In the genomic region with DNA sequence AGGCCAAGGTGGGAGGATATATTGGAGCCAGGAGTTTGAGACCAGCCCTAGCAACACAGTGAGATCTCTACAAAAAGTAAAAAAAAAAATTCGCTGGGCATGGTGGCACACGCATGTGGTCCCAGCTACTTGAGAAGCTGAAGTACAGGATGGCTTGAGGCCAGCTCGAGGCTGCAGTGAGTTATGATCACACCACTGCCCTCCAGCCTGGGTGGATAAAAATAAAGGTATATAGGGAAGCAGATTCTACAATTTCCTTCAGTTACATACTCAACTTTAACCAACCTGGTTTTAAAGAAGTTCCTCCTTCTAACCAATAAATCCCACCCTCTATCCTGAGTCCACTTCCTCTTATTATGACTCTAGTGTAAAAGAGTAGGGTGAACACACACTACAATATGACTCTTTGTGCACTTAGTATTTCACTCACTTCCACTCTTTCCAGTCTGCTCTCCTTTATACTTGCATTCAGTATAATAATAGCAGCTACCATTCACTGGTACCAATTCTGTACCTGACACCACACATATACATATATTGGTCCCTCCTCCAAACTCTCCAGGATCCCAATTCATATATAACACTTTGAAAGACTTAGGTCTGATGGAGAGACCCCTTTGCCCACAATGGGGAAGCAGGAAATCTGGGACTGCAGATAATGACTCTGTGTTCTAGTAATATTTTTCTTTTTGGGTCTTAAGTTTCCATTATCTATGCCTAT, we compare ENCODE assay signal across 12 cellular contexts. TPM values are rescaled to one million over a fixed set of nuclear protein-coding genes. Genes with fewer than 3 reads are reported as not detected.
DNase-seq lines count a peak whose midpoint lies in the region; ATAC-seq and TF ChIP-seq lines count a peak whose summit lies in the region.
"Had no signal": no experiment of that assay in that cellular context is flagged by ENCODE, and none has a peak within 500 bp of the region (broad histone marks: within the 10 kb centered on the region; RNA-seq: fewer than 3 reads in every experiment).

No MANE protein-coding gene starts in this region.

- ATAC-seq in activated T-cell treated with anti-CD3 and anti-CD28 coated beads, Interleukin-2, amount 50 U/mL, for 72 hours (replicated peaks in 1 of 2), result no peak
- ATAC-seq in PC-3, result no peak
- ATAC-seq in GM21576 (IDR thresholded peaks at IDR 0.05; ENCODE audit: unreplicated experiment), result no peak
- no peak for ATAC-seq in HG02588 (IDR thresholded peaks at IDR 0.05; ENCODE audit: unreplicated experiment)
- ATAC-seq: stimulated activated naive CD8-positive, alpha-beta T cell treated with anti-CD3 and anti-CD28 coated beads, Interleukin-15, amount 100 ng/mL, for 72 hours had no signal

- no peaks in the 10 kb centered on the region for H3K36me3 Mint-ChIP-seq in activated T-cell treated with anti-CD3 and anti-CD28 coated beads, Interleukin-2, amount 50 U/mL, for 72 hours (ENCODE audit: insufficient read depth in 2 of 2)
- peaks cover 22% of the 10 kb centered on the region for H3K36me3 Mint-ChIP-seq in endothelial cell (ENCODE audit: low read depth, unreplicated experiment)

- H3K79me2 ChIP-seq in PC-3 (ENCODE audit: low read length), result peaks cover 71% of the 10 kb centered on the region

- H3K4me3 ChIP-seq in PC-3 (ENCODE audit: low read length), result peak overlapping the region; percentile 96
- H3K4me3 ChIP-seq in subcutaneous abdominal adipose tissue (ENCODE audit: low read depth in 1 of 5, low read length in 5 of 5), result no peak overlapping the region

- H3K9me3 Mint-ChIP-seq in activated T-cell treated with anti-CD3 and anti-CD28 coated beads, Interleukin-2, amount 50 U/mL, for 72 hours, result no peaks in the 10 kb centered on the region
- no peaks in the 10 kb centered on the region for H3K9me3 Mint-ChIP-seq in endothelial cell (ENCODE audit: unreplicated experiment)
- H3K9me3 Mint-ChIP-seq: stimulated activated naive CD8-positive, alpha-beta T cell treated with anti-CD3 and anti-CD28 coated beads, Interleukin-15, amount 100 ng/mL, for 72 hours had no signal

- H4K20me1 ChIP-seq in PC-3 (ENCODE audit: low read length), result peaks cover 41% of the 10 kb centered on the region

- H3K27me3 ChIP-seq in PC-3 (ENCODE audit: low read length) (no peaks in the 10 kb centered on the region), subcutaneous abdominal adipose tissue (ENCODE audit: control insufficient read depth in 5 of 5, insufficient read depth in 4 of 5, low read length in 5 of 5) (no peaks in the 10 kb centered on the region)

- H3K27ac ChIP-seq in PC-3 (ENCODE audit: low read length) (no peak overlapping the region), subcutaneous abdominal adipose tissue (ENCODE audit: low read depth, low read length) (peak overlapping the region; percentile 45)

- DNase-seq in activated T-cell treated with anti-CD3 and anti-CD28 coated beads, Interleukin-2, amount 50 U/mL, for 72 hours, result no peak
- DNase-seq in activated T-cell treated with anti-CD3 and anti-CD28 coated beads, Interleukin-2, amount 50 U/mL, for 48 hours, result no peak
- DNase-seq in PC-3, result no peak
- no peak for DNase-seq in endothelial cell (ENCODE audit: low spot score)
- no peak for DNase-seq in SHP77 treated with DMSO at 0.1 percent for 48 hours (lab: John Stamatoyannopoulos, UW)
- DNase-seq: stimulated activated naive CD8-positive, alpha-beta T cell treated with anti-CD3 and anti-CD28 coated beads, Interleukin-15, amount 100 ng/mL, for 72 hours; T-helper 9 cell had no signal

- H3K9me3 ChIP-seq in PC-3 (ENCODE audit: low read length), result no peaks in the 10 kb centered on the region
- H3K9me3 ChIP-seq in subcutaneous abdominal adipose tissue (ENCODE audit: control insufficient read depth in 5 of 5, low read length in 5 of 5), result no peaks in the 10 kb centered on the region

- H3K36me3 ChIP-seq in PC-3 (ENCODE audit: low read depth, low read length) (peaks cover 33% of the 10 kb centered on the region; the same call in 1 of the 2 replicates), subcutaneous abdominal adipose tissue (ENCODE audit: control insufficient read depth in 5 of 5, insufficient read depth in 5 of 5, low read length in 5 of 5) (peaks cover 4 to 14% (median 8%) of the 10 kb centered on the region in 5 donors)

- H3K4me1 Mint-ChIP-seq in activated T-cell treated with anti-CD3 and anti-CD28 coated beads, Interleukin-2, amount 50 U/mL, for 72 hours (ENCODE audit: low read depth), result peaks cover 33% of the 10 kb centered on the region
- peaks cover 36% of the 10 kb centered on the region for H3K4me1 Mint-ChIP-seq in endothelial cell (ENCODE audit: unreplicated experiment)

- peak overlapping the region; percentile 88 for H3K4me2 ChIP-seq in PC-3 (ENCODE audit: low read length)

- H3K9me2 ChIP-seq in PC-3 (replicated peaks; ENCODE audit: low read length), result no peaks in the 10 kb centered on the region

- TF ChIP-seq CTCF in PC-3 (conservative IDR thresholded peaks at IDR 0.05; ENCODE audit: low read depth, low read length), result no peak
- TF ChIP-seq CTCF in endothelial cell (IDR thresholded peaks at IDR 0.05; ENCODE audit: unreplicated experiment), result no peak

- no peak overlapping the region for H2AFZ ChIP-seq in PC-3 (ENCODE audit: low read length)

- no peaks in the 10 kb centered on the region for H3F3A ChIP-seq in PC-3 (ENCODE audit: low read length, unreplicated experiment)

- intact Hi-C loops in PC-3 (cut with micrococcal nuclease), result no loop called here

- peak overlapping the region; percentile 90 to 99 for H3K4me3 Mint-ChIP-seq in activated T-cell treated with anti-CD3 and anti-CD28 coated beads, Interleukin-2, amount 50 U/mL, for 72 hours
- H3K4me3 Mint-ChIP-seq in endothelial cell (ENCODE audit: unreplicated experiment), result peak overlapping the region; percentile 98

- H3K27me3 Mint-ChIP-seq in activated T-cell treated with anti-CD3 and anti-CD28 coated beads, Interleukin-2, amount 50 U/mL, for 72 hours (ENCODE audit: low read depth), result peaks cover 12% of the 10 kb centered on the region
- peaks cover 18% of the 10 kb centered on the region for H3K27me3 Mint-ChIP-seq in endothelial cell (ENCODE audit: unreplicated experiment)

- H3K4me1 ChIP-seq in PC-3 (ENCODE audit: insufficient read depth, low read length) (peaks cover 12% of the 10 kb centered on the region), subcutaneous abdominal adipose tissue (ENCODE audit: control insufficient read depth in 5 of 5, insufficient read depth in 5 of 5, low read length in 5 of 5) (peaks cover 4 to 27% (median 21%) of the 10 kb centered on the region in 5 donors)

- BruUV-seq in PC-3 (replicated peaks; lab: Mats Ljungman, UMichigan), result no TSS peak

- POLR2A ChIA-PET in PC-3 (lab: Charles Lee; ENCODE audit: unreplicated experiment), result no interaction called here

- H3K27ac Mint-ChIP-seq in activated T-cell treated with anti-CD3 and anti-CD28 coated beads, Interleukin-2, amount 50 U/mL, for 72 hours, result no peak overlapping the region
- H3K27ac Mint-ChIP-seq in endothelial cell (ENCODE audit: unreplicated experiment), result peak overlapping the region; percentile 67
- H3K27ac Mint-ChIP-seq: stimulated activated naive CD8-positive, alpha-beta T cell treated with anti-CD3 and anti-CD28 coated beads, Interleukin-15, amount 100 ng/mL, for 72 hours had no signal

- H3K9ac ChIP-seq in PC-3 (ENCODE audit: low read length) (no peak overlapping the region), subcutaneous abdominal adipose tissue (ENCODE audit: low read length in 5 of 5) (no peak overlapping the region)

- CTCF ChIA-PET in PC-3 (lab: Charles Lee), result no interaction called here

RNA-seq across cellular contexts. Expression of a gene that starts 2.3 kb away (rescaled TPM):
- 10 to 100 TPM; 73.5 to 96.5 TPM for total RNA-seq in activated T-cell treated with anti-CD3 and anti-CD28 coated beads, Interleukin-2, amount 50 U/mL, for 72 hours
- total RNA-seq in PC-3 (2014; rRNA removed) (85.5 and 93.0 TPM in 2 replicates), endothelial cell (ENCODE audit: unreplicated experiment) (307 TPM)

RNA-seq across cellular contexts. Expression of a gene that starts 16.6 kb away (rescaled TPM):
- 1 to 10 TPM in 1 of 2 donors, under 1 TPM in 1; 0.31 to 1.7 TPM for total RNA-seq in activated T-cell treated with anti-CD3 and anti-CD28 coated beads, Interleukin-2, amount 50 U/mL, for 72 hours
- total RNA-seq in PC-3 (2014; rRNA removed) (3.7 and 7.4 TPM in 2 replicates), endothelial cell (ENCODE audit: unreplicated experiment) (0.33 TPM)

RNA-seq across cellular contexts. Expression of a gene that starts 23.2 kb away (rescaled TPM):
- under 1 TPM in 1 of 2 donors, not detected in 1; 0.42 TPM for total RNA-seq in activated T-cell treated with anti-CD3 and anti-CD28 coated beads, Interleukin-2, amount 50 U/mL, for 72 hours
- total RNA-seq in PC-3 (2014; rRNA removed), result not detected in 2 replicates
- total RNA-seq in endothelial cell (ENCODE audit: unreplicated experiment), result not detected
- total RNA-seq: fibroblast of lung, lower leg skin had no signal

RNA-seq across cellular contexts. Expression of a gene that starts 29.6 kb away (rescaled TPM):
- total RNA-seq in activated T-cell treated with anti-CD3 and anti-CD28 coated beads, Interleukin-2, amount 50 U/mL, for 72 hours, result 100 to 1,000 TPM in 1 of 2 donors, 10 to 100 TPM in 1; 67.9 to 107 TPM
- 9.7 and 16.4 TPM in 2 replicates for total RNA-seq in PC-3 (2014; rRNA removed)
- 16.0 TPM for total RNA-seq in endothelial cell (ENCODE audit: unreplicated experiment)

RNA-seq across cellular contexts. Expression of a gene that starts 44.2 kb away (rescaled TPM):
- total RNA-seq in activated T-cell treated with anti-CD3 and anti-CD28 coated beads, Interleukin-2, amount 50 U/mL, for 72 hours, result under 1 TPM; 0.25 to 0.38 TPM
- total RNA-seq in PC-3 (2014; rRNA removed) (3.5 and 5.6 TPM in 2 replicates), endothelial cell (ENCODE audit: unreplicated experiment) (0.10 TPM)
